Comparison of ENCODE assay signal across 34 cellular contexts in genomic region chr2:48240912-48241311, GRCh38.
"Had no signal": no experiment of that assay in that cellular context is flagged by ENCODE, and none has a peak within 500 bp of the region (broad histone marks: within the 10 kb centered on the region; RNA-seq: fewer than 3 reads in every experiment).

No MANE protein-coding gene starts in this region.

- H3K27me3 Mint-ChIP-seq: activated CD4-positive, alpha-beta memory T cell treated with anti-CD3 and anti-CD28 coated beads, Interleukin-2, amount 10 ng/mL, durations not matched to agents 7 days and 5 days; activated CD8-positive, alpha-beta memory T cell treated with anti-CD3 and anti-CD28 coated beads, Interleukin-2, amount 10 ng/mL, durations not matched to agents 7 days and 5 days; activated naive CD4-positive, alpha-beta T cell treated with anti-CD3 and anti-CD28 coated beads, Interleukin-2, amount 10 ng/mL, durations not matched to agents 7 days and 5 days; activated naive CD8-positive, alpha-beta T cell; activated naive CD8-positive, alpha-beta T cell treated with anti-CD3 and anti-CD28 coated beads, Interleukin-2, amount 50 U/mL, for 24 hours; brain had no signal

- DNase-seq: activated CD4-positive, alpha-beta memory T cell treated with anti-CD3 and anti-CD28 coated beads, Interleukin-2, amount 10 ng/mL, durations not matched to agents 7 days and 5 days; activated CD4-positive, alpha-beta T cell treated with anti-CD3 and anti-CD28 coated beads for 1 hour; activated CD4-positive, alpha-beta T cell treated with anti-CD3 and anti-CD28 coated beads for 48 hours; activated CD4-positive, CD25-positive, alpha-beta regulatory T cell; activated CD8-positive, alpha-beta memory T cell treated with anti-CD3 and anti-CD28 coated beads for 24 hours; activated CD8-positive, alpha-beta memory T cell treated with anti-CD3 and anti-CD28 coated beads, Interleukin-2, amount 10 ng/mL, durations not matched to agents 7 days and 5 days; activated CD8-positive, alpha-beta memory T cell treated with anti-CD3 and anti-CD28 coated beads, Interleukin-2, amount 50 U/mL, for 48 hours; activated effector memory CD4-positive, alpha-beta T cell treated with Interleukin-2 at 50 U/mL for 16 hours; activated naive CD4-positive, alpha-beta T cell treated with anti-CD3 and anti-CD28 coated beads, Interleukin-2, amount 10 ng/mL, durations not matched to agents 7 days and 5 days; activated naive CD8-positive, alpha-beta T cell treated with anti-CD3 and anti-CD28 coated beads, Interleukin-2, amount 50 U/mL, for 24 hours; activated T-cell treated with anti-CD3 and anti-CD28 coated beads, Interleukin-2, amount 50 U/mL, for 48 hours; anterior cingulate cortex; caudate nucleus; MM.1S; MV-4-11; NCI-H1092; NCI-H187; NCI-H2029 treated with DMSO at 0.1 percent for 48 hours; NCI-H2107; NCI-H2171; NCI-H510A; NK-92 treated with Interleukin-12 subunit alpha and Interleukin-12 subunit beta, amount 100 ng/mL, for 24 hours; PC-3; Peyer's patch; RPMI8226; SHP77 treated with DMSO at 0.1 percent for 48 hours; SW 1271; T-helper 1 cell; T-helper 2 cell; T-helper 9 cell had no signal

- H3K4me1 Mint-ChIP-seq: brain had no signal

- H3K9ac ChIP-seq: KMS-11 had no signal

- H3K36me3 ChIP-seq: Peyer's patch had no signal

- H3K4me2 ChIP-seq: KMS-11 had no signal

- H3K36me3 Mint-ChIP-seq: brain had no signal

- H3K9me3 ChIP-seq: Peyer's patch had no signal

- H3K9me3 Mint-ChIP-seq: activated naive CD4-positive, alpha-beta T cell treated with anti-CD3 and anti-CD28 coated beads, Interleukin-2, amount 10 ng/mL, durations not matched to agents 7 days and 5 days; activated naive CD8-positive, alpha-beta T cell treated with anti-CD3 and anti-CD28 coated beads, Interleukin-2, amount 50 U/mL, for 24 hours had no signal

- H3K27ac ChIP-seq: KMS-11, Peyer's patch, VCaP had no signal

- H3K27ac Mint-ChIP-seq: activated CD4-positive, alpha-beta memory T cell treated with anti-CD3 and anti-CD28 coated beads, Interleukin-2, amount 10 ng/mL, durations not matched to agents 7 days and 5 days; activated CD8-positive, alpha-beta memory T cell treated with anti-CD3 and anti-CD28 coated beads, Interleukin-2, amount 10 ng/mL, durations not matched to agents 7 days and 5 days; activated naive CD4-positive, alpha-beta T cell treated with anti-CD3 and anti-CD28 coated beads, Interleukin-2, amount 10 ng/mL, durations not matched to agents 7 days and 5 days; activated naive CD8-positive, alpha-beta T cell; activated naive CD8-positive, alpha-beta T cell treated with anti-CD3 and anti-CD28 coated beads, Interleukin-2, amount 50 U/mL, for 24 hours had no signal

- H3K4me1 ChIP-seq: Peyer's patch had no signal

- H3K27me3 ChIP-seq: Peyer's patch had no signal

- H3K4me3 Mint-ChIP-seq: activated CD4-positive, alpha-beta memory T cell treated with anti-CD3 and anti-CD28 coated beads, Interleukin-2, amount 10 ng/mL, durations not matched to agents 7 days and 5 days; activated CD8-positive, alpha-beta memory T cell treated with anti-CD3 and anti-CD28 coated beads, Interleukin-2, amount 10 ng/mL, durations not matched to agents 7 days and 5 days; activated naive CD4-positive, alpha-beta T cell treated with anti-CD3 and anti-CD28 coated beads, Interleukin-2, amount 10 ng/mL, durations not matched to agents 7 days and 5 days; activated naive CD8-positive, alpha-beta T cell; activated naive CD8-positive, alpha-beta T cell treated with anti-CD3 and anti-CD28 coated beads, Interleukin-2, amount 50 U/mL, for 24 hours; brain had no signal

- H3K4me3 ChIP-seq: Peyer's patch had no signal
